In genomic region chr11:10305964-10306918, GRCh38 we compare ENCODE assay signal across 9 cellular contexts. TPM values are rescaled to one million over a fixed set of nuclear protein-coding genes. Genes with fewer than 3 reads are reported as not detected.
A peak's percentile ranks its signal among the peaks of the same experiment; 100 is the strongest.
DNase-seq lines count a peak whose midpoint lies in the region; ATAC-seq and TF ChIP-seq lines count a peak whose summit lies in the region.
"Had no signal": no experiment of that assay in that cellular context is flagged by ENCODE, and none has a peak within 500 bp of the region (broad histone marks: within the 10 kb centered on the region; RNA-seq: fewer than 3 reads in every experiment).

No MANE protein-coding gene starts in this region.

- intact Hi-C loops in CD4-positive, alpha-beta T cell (cut with DNase I, micrococcal nuclease) = loop anchor here (2.0 to 10.0 kb wide), 9 partner anchors 239 to 1621 kb away; partner anchors contain the start of genes RNF141 (in 1 of the 2), RPL27A (in 1 of the 2), TMEM9B (in 1 of the 2) and TRIM66 (in 1 of the 2)

- no peak overlapping the region for H3K27ac ChIP-seq in CD4-positive, alpha-beta T cell (ENCODE audit: low read depth, low read length)

- no peaks in the 10 kb centered on the region for H3K9me3 Mint-ChIP-seq in CD4-positive, alpha-beta T cell
- H3K9me3 Mint-ChIP-seq in stimulated activated effector memory CD8-positive, alpha-beta T cell treated with anti-CD3 and anti-CD28 coated beads, Interleukin-12 subunit alpha, Interleukin-12 subunit beta, amount 100 ng/mL, for 72 hours = no peaks in the 10 kb centered on the region

- H3K4me1 Mint-ChIP-seq in CD4-positive, alpha-beta T cell (ENCODE audit: low read depth) = peaks cover 47% of the 10 kb centered on the region
- H3K4me1 Mint-ChIP-seq in stimulated activated effector memory CD8-positive, alpha-beta T cell treated with anti-CD3 and anti-CD28 coated beads, Interleukin-12 subunit alpha, Interleukin-12 subunit beta, amount 100 ng/mL, for 72 hours = peaks cover 60% of the 10 kb centered on the region

- H3K27ac Mint-ChIP-seq in CD4-positive, alpha-beta T cell = no peak overlapping the region
- H3K27ac Mint-ChIP-seq in stimulated activated effector memory CD8-positive, alpha-beta T cell treated with anti-CD3 and anti-CD28 coated beads, Interleukin-12 subunit alpha, Interleukin-12 subunit beta, amount 100 ng/mL, for 72 hours = peak overlapping the region; percentile 95

- no peak for TF ChIP-seq CTCF in CD4-positive, alpha-beta T cell (IDR thresholded peaks at IDR 0.05)

- H3K9ac ChIP-seq in adipocyte (ENCODE audit: low read length) = peak overlapping the region; percentile 99

- no peak for DNase-seq in CD4-positive, alpha-beta T cell
- DNase-seq in HuH-7 (ENCODE audit: low spot score) (peak; percentile 38), adipocyte (ENCODE audit: low read depth) (peak; percentile 48), T-helper 9 cell (no peak)
- DNase-seq in stimulated activated effector memory CD8-positive, alpha-beta T cell treated with anti-CD3 and anti-CD28 coated beads, Interleukin-12 subunit alpha, Interleukin-12 subunit beta, amount 100 ng/mL, for 72 hours (ENCODE audit: low spot score in 2 of 2) = peak in 1 of 2 donors; percentile 58

- H3K4me1 ChIP-seq in adipocyte (ENCODE audit: control insufficient read depth, insufficient read depth, low read length) = peaks cover 11% of the 10 kb centered on the region

- no peaks in the 10 kb centered on the region for H3K9me3 ChIP-seq in CD4-positive, alpha-beta T cell (ENCODE audit: control insufficient read depth, low read length)
- H3K9me3 ChIP-seq in adipocyte (ENCODE audit: control insufficient read depth, low read length) (no peaks in the 10 kb centered on the region), iPS-18c (ENCODE audit: control insufficient read depth, insufficient read depth, low read length) (peaks cover 2% of the 10 kb centered on the region)

- peak overlapping the region; percentile 95 for H3K4me3 Mint-ChIP-seq in CD4-positive, alpha-beta T cell
- H3K4me3 Mint-ChIP-seq in stimulated activated effector memory CD8-positive, alpha-beta T cell treated with anti-CD3 and anti-CD28 coated beads, Interleukin-12 subunit alpha, Interleukin-12 subunit beta, amount 100 ng/mL, for 72 hours = peak overlapping the region; percentile 89

- peaks cover 21% of the 10 kb centered on the region for H3K36me3 ChIP-seq in adipocyte (ENCODE audit: control insufficient read depth, insufficient read depth, low read length, severe bottlenecking)

- H3K27me3 ChIP-seq in CD4-positive, alpha-beta T cell (ENCODE audit: control insufficient read depth, insufficient read depth, low read length) = peaks cover 45% of the 10 kb centered on the region
- H3K27me3 ChIP-seq in adipocyte (replicated peaks; ENCODE audit: control insufficient read depth, insufficient read depth, low read length) = no peaks in the 10 kb centered on the region

- POLR2A ChIA-PET in CD4-positive, alpha-beta T cell (lab: Charles Lee) = interaction anchor here (0.7 to 1.7 kb wide), 8 partner anchors 13 to 733 kb away, joined by 3 to 6 read pairs (median 3); partner anchors contain the start of gene WEE1

- peaks cover 7% of the 10 kb centered on the region for H3K36me3 Mint-ChIP-seq in CD4-positive, alpha-beta T cell (ENCODE audit: low read depth)
- H3K36me3 Mint-ChIP-seq in stimulated activated effector memory CD8-positive, alpha-beta T cell treated with anti-CD3 and anti-CD28 coated beads, Interleukin-12 subunit alpha, Interleukin-12 subunit beta, amount 100 ng/mL, for 72 hours = peaks cover 46% of the 10 kb centered on the region

- peak overlapping the region; percentile 91 for H3K4me3 ChIP-seq in adipocyte (ENCODE audit: low read length)
- H3K4me3 ChIP-seq in iPS-18c (ENCODE audit: insufficient read depth, low read depth, low read length) = peak overlapping the region; percentile 81
- H3K4me3 ChIP-seq: K562 had no signal

- peaks cover 67% of the 10 kb centered on the region for H3K27me3 Mint-ChIP-seq in CD4-positive, alpha-beta T cell

- ATAC-seq in CD4-positive, alpha-beta T cell (ENCODE audit: poor library complexity) = no peak
- no peak for ATAC-seq in stimulated activated effector memory CD8-positive, alpha-beta T cell treated with anti-CD3 and anti-CD28 coated beads, Interleukin-12 subunit alpha, Interleukin-12 subunit beta, amount 100 ng/mL, for 72 hours
- ATAC-seq in GM21825 (IDR thresholded peaks at IDR 0.05; ENCODE audit: unreplicated experiment) (no peak), HG03469 (IDR thresholded peaks at IDR 0.05; ENCODE audit: unreplicated experiment) (no peak)
- ATAC-seq: K562 had no signal

- CTCF ChIA-PET in CD4-positive, alpha-beta T cell (lab: Charles Lee) = interaction anchor here (0.6 to 2.5 kb wide), 4 partner anchors 9 to 443 kb away, joined by 3 to 32 read pairs (median 5); no protein-coding TSS in a partner anchor

RNA-seq across cellular contexts. Expression of gene ADM, which starts 1.4 kb away (rescaled TPM):
- 1 to 10 TPM; 1.5 to 1.8 TPM for total RNA-seq in CD4-positive, alpha-beta T cell

RNA-seq across cellular contexts. Expression of gene SBF2, which starts 12.2 kb away (rescaled TPM):
- total RNA-seq in CD4-positive, alpha-beta T cell = 10 to 100 TPM; 14.2 to 15.2 TPM

Comparison
In these comparisons a context has a peak if more than half of its experiments do, and no peak if none do; other contexts are left out.
1. DNase-seq: peak in HuH-7 (single experiment) and adipocyte (single experiment); none in CD4-positive, alpha-beta T cell (0 of 10) and T-helper 9 cell (single experiment).